8 cellular contexts compared by ENCODE assay signal in the genomic region with DNA sequence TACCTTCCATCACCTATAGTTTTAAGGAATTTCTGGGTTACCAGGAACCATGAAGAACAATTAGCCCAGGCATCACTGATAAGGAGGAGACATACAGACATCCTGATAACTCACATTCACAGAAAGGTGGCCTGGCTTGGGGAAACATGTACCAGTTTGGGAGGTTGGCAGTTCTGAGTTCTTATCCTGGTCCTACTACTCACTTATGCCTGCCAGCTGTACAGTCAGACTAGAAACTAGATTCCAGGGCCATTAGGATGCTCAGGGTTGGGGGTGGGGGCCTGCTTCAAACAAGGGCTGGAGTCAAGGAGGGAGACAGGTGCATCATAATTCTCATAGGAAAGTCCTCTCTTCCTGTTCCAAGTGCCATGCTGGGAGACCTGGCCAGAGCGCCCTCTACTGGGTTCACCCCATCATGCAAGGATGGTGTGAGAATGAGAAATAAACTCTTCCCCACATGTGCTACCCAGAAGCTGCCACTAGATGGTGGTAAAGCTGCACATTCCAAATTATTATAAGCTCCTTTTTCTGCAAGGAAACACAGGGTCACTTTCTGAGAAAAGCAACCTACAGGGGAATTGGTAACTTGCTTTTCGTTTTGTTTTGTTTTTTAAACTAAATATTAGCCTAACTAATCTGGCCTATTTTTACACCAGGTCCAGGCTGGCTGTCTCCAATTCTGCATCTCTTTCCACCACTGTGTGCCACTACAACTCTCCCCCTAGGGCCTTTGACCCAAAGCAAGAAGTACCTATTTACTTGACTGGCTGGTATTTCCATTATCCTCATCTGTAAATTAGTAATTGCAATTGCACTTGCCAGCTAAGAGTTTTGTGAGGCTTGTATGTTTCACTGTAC. TPM values are rescaled to one million over a fixed set of nuclear protein-coding genes. Genes with fewer than 3 reads are reported as not detected.
A peak's percentile ranks its signal among the peaks of the same experiment; 100 is the strongest.
DNase-seq lines count a peak whose midpoint lies in the region; ATAC-seq and TF ChIP-seq lines count a peak whose summit lies in the region.

No MANE protein-coding gene starts in this region.

- H3K4me3 ChIP-seq in dorsolateral prefrontal cortex (no peak overlapping the region), lung (no peak overlapping the region)

- H3K27me3 Mint-ChIP-seq in stimulated activated memory B cell treated with anti-CD40 and anti-IgM and Interleukin-4, amounts not matched to agents 10 μg/mL and 1 μg/mL and 100 μg/mL, for 72 hours = no peaks in the 10 kb centered on the region

- TF ChIP-seq POLR2A in GM19193 (IDR thresholded peaks at IDR 0.05; ENCODE audit: extremely low read depth, insufficient read depth, insufficient read length) = peak; percentile 32

- peaks cover 8 to 12% of the 10 kb centered on the region in 2 donors for H3K36me3 ChIP-seq in lung (ENCODE audit: control insufficient read depth in 2 of 2, insufficient read depth in 2 of 2, low read length in 2 of 2)

- H3K27ac ChIP-seq in dorsolateral prefrontal cortex (no peak overlapping the region), lung (ENCODE audit: low read depth in 1 of 2, low read length in 1 of 2) (no peak overlapping the region)

- H3K36me3 Mint-ChIP-seq in stimulated activated memory B cell treated with anti-CD40 and anti-IgM and Interleukin-4, amounts not matched to agents 10 μg/mL and 1 μg/mL and 100 μg/mL, for 72 hours = peaks cover 73% of the 10 kb centered on the region

- intact Hi-C loops in dorsolateral prefrontal cortex (cut with DNase I) = no loop called here

- H3K9me3 ChIP-seq in lung (ENCODE audit: control insufficient read depth in 2 of 2, insufficient read depth in 1 of 2, low read length in 1 of 2) = peaks cover 0 to 2% of the 10 kb centered on the region in 2 donors

- peak; percentile 58 for ATAC-seq in lung (ENCODE audit: insufficient read depth, low FRiP score)
- peak; percentile 54 for ATAC-seq in stimulated activated memory B cell treated with anti-CD40 and anti-IgM and Interleukin-4, amounts not matched to agents 10 μg/mL and 1 μg/mL and 100 μg/mL, for 72 hours
- ATAC-seq in HG03571 (IDR thresholded peaks at IDR 0.05; ENCODE audit: unreplicated experiment) = no peak

- DNase-seq in AG08395 (ENCODE audit: low spot score) = peak; percentile 88
- DNase-seq in NCI-H510A treated with DMSO at 0.1 percent for 48 hours (lab: John Stamatoyannopoulos, UW) = peak; percentile 83
- DNase-seq in activated CD4-positive, alpha-beta T cell treated with anti-CD3 and anti-CD28 coated beads for 48 hours = peak; percentile 81
- peak in 2 of 10 donors; percentile 14 for DNase-seq in dorsolateral prefrontal cortex
- peak; percentile 48 for DNase-seq in lung (ENCODE audit: low spot score)

- H3K27me3 ChIP-seq in dorsolateral prefrontal cortex (peaks cover 0 to 2% (median 0%) of the 10 kb centered on the region in 45 donors), lung (ENCODE audit: control insufficient read depth, insufficient read depth) (no peaks in the 10 kb centered on the region)

- H3K27ac Mint-ChIP-seq in stimulated activated memory B cell treated with anti-CD40 and anti-IgM and Interleukin-4, amounts not matched to agents 10 μg/mL and 1 μg/mL and 100 μg/mL, for 72 hours = peak overlapping the region; percentile 26

- TF ChIP-seq CTCF in dorsolateral prefrontal cortex (IDR thresholded peaks at IDR 0.05 in 54 of 56, conservative IDR thresholded peaks at IDR 0.05 in 2 of 56; ENCODE audit: low read depth in 1 of 56, partially characterized antibody in 56 of 56) (peak; percentile 65 to 95 (median 84)), lung (IDR thresholded peaks at IDR 0.05; ENCODE audit: control extremely low read depth, extremely low read depth) (peak; percentile 44)

- no peaks in the 10 kb centered on the region for H3K9me3 Mint-ChIP-seq in stimulated activated memory B cell treated with anti-CD40 and anti-IgM and Interleukin-4, amounts not matched to agents 10 μg/mL and 1 μg/mL and 100 μg/mL, for 72 hours

- no peaks in the 10 kb centered on the region for H3K4me1 ChIP-seq in lung (ENCODE audit: control insufficient read depth in 2 of 2, insufficient read depth in 2 of 2, low read length in 2 of 2)

- H3K4me3 Mint-ChIP-seq in stimulated activated memory B cell treated with anti-CD40 and anti-IgM and Interleukin-4, amounts not matched to agents 10 μg/mL and 1 μg/mL and 100 μg/mL, for 72 hours = no peak overlapping the region

- peaks cover 15% of the 10 kb centered on the region for H3K4me1 Mint-ChIP-seq in stimulated activated memory B cell treated with anti-CD40 and anti-IgM and Interleukin-4, amounts not matched to agents 10 μg/mL and 1 μg/mL and 100 μg/mL, for 72 hours

- WGBS in lung, 2 donors = 17 to 21% methylated on average over 2 of the region's 2 CpGs

RNA-seq across cellular contexts. Expression of a gene that starts 14.5 kb away (rescaled TPM):
- total RNA-seq in dorsolateral prefrontal cortex (10 to 100 TPM in 6 of 120 experiments, 1 to 10 TPM in 114; 1.4 to 49.9 (median 4.3) TPM), lung (10 to 100 TPM; 11.3 to 25.9 TPM)
- polyA plus RNA-seq in lung = 10 to 100 TPM in 1 of 2 donors, 1 to 10 TPM in 1; 9.8 to 20.8 TPM

RNA-seq across cellular contexts. Expression of a gene that starts 54.5 kb away (rescaled TPM):
- total RNA-seq in dorsolateral prefrontal cortex = 10 to 100 TPM in 42 of 120 experiments, 1 to 10 TPM in 78; 3.3 to 72.9 (median 8.5) TPM
- 10 to 100 TPM; 13.9 to 31.9 TPM for total RNA-seq in lung
- polyA plus RNA-seq in lung = 10 to 100 TPM in 1 of 2 donors, 1 to 10 TPM in 1; 5.7 to 24.6 TPM
